ENCODE assay signal across 20 cellular contexts in the genomic region with DNA sequence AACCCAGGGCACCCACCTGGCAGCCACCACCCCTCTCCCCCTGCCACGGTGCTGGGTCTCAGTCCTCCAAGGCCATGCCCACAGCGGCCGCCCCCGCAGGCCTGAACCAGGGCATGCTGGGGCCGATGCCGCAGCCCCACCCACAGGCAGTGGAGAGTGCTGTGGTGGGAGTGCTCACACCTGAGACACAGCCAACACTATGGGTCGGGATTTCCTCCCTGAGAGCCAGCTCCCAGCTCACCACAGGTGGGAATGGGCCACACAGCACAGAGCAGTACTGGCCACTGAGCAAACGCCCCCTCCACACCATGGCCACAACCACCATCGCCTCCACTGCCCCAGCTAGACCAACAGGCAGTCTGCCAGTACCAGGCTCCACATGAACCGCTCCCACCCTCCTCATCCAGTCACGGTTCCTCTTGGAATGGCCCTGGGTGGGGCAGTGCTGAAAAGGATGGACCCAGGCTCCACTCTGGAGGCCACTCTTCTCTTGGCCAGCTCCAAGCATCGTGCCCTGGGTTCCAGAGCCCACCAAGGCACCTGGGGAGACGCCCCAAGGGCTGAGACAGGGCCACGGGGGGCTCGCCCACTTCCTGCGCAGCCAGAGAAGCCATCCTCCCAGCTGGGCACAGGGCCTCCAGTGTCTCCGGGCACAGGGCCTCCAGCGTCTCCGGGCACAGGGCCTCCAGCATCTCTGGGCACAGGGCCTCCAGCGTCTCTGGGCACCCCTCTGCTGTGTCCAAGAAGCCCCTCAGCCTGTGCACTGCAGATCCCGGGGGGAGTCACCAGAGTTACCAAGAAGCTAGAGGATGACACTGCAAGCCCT.
"Had no signal": no experiment of that assay in that cellular context is flagged by ENCODE, and none has a peak within 500 bp of the region (broad histone marks: within the 10 kb centered on the region; RNA-seq: fewer than 3 reads in every experiment).

No MANE protein-coding gene starts in this region.

- H3K4me1 ChIP-seq: tibial nerve had no signal

- H3K27me3 ChIP-seq: tibial nerve had no signal

- H3K4me3 ChIP-seq: tibial nerve had no signal

- H3K27me3 Mint-ChIP-seq: activated CD8-positive, alpha-beta T cell treated with anti-CD3 and anti-CD28 coated beads for 36 hours; activated naive CD8-positive, alpha-beta T cell; brain; central memory CD8-positive, alpha-beta T cell; natural killer cell treated with Interleukin-12 subunit alpha and Interleukin-12 subunit beta and Interleukin-15 and Interleukin-18, amount 100 ng/mL, for 72 hours; T-helper 17 cell had no signal

- DNase-seq: activated CD4-positive, alpha-beta T cell treated with anti-CD3 and anti-CD28 coated beads for 4 hours; activated CD8-positive, alpha-beta memory T cell treated with anti-CD3 and anti-CD28 coated beads, Interleukin-2, amount 50 U/mL, for 4 hours; activated CD8-positive, alpha-beta T cell treated with anti-CD3 and anti-CD28 coated beads for 36 hours; activated effector memory CD4-positive, alpha-beta T cell treated with anti-CD3 and anti-CD28 coated beads, Interleukin-2, amount 50 U/mL, for 16 hours; activated T-cell treated with anti-CD3 and anti-CD28 coated beads, Interleukin-2, amount 50 U/mL, for 48 hours; amygdala; effector CD8-positive, alpha-beta T cell; mesenchymal stem cell; occipital lobe; stimulated activated CD4-positive, alpha-beta T cell treated with anti-CD3 and anti-CD28 coated beads, Interleukin-2, amount 100 ng/mL, for 48 hours; stimulated activated naive CD4-positive, alpha-beta T cell; T-helper 17 cell had no signal

- H3K9me3 Mint-ChIP-seq: activated CD8-positive, alpha-beta T cell treated with anti-CD3 and anti-CD28 coated beads for 36 hours; brain; central memory CD8-positive, alpha-beta T cell; natural killer cell treated with Interleukin-12 subunit alpha and Interleukin-12 subunit beta and Interleukin-15 and Interleukin-18, amount 100 ng/mL, for 72 hours had no signal

- H3K9me3 ChIP-seq: tibial nerve had no signal

- FAIRE-seq: frontal cortex, islet of Langerhans had no signal

- H3K27ac Mint-ChIP-seq: activated CD8-positive, alpha-beta T cell treated with anti-CD3 and anti-CD28 coated beads for 36 hours; activated naive CD8-positive, alpha-beta T cell; brain; natural killer cell treated with Interleukin-12 subunit alpha and Interleukin-12 subunit beta and Interleukin-15 and Interleukin-18, amount 100 ng/mL, for 72 hours had no signal

- H3K4me3 Mint-ChIP-seq: activated CD8-positive, alpha-beta T cell treated with anti-CD3 and anti-CD28 coated beads for 36 hours; activated naive CD8-positive, alpha-beta T cell; brain; central memory CD8-positive, alpha-beta T cell; natural killer cell treated with Interleukin-12 subunit alpha and Interleukin-12 subunit beta and Interleukin-15 and Interleukin-18, amount 100 ng/mL, for 72 hours; T-helper 17 cell had no signal

- H3K27ac ChIP-seq: tibial nerve had no signal

- ATAC-seq: activated CD8-positive, alpha-beta T cell treated with anti-CD3 and anti-CD28 coated beads for 36 hours; left lobe of liver; natural killer cell treated with Interleukin-12 subunit alpha and Interleukin-12 subunit beta and Interleukin-15 and Interleukin-18, amount 100 ng/mL, for 72 hours; T-helper 17 cell had no signal
